Comparison of ENCODE assay signal across 9 cellular contexts in the genomic region with DNA sequence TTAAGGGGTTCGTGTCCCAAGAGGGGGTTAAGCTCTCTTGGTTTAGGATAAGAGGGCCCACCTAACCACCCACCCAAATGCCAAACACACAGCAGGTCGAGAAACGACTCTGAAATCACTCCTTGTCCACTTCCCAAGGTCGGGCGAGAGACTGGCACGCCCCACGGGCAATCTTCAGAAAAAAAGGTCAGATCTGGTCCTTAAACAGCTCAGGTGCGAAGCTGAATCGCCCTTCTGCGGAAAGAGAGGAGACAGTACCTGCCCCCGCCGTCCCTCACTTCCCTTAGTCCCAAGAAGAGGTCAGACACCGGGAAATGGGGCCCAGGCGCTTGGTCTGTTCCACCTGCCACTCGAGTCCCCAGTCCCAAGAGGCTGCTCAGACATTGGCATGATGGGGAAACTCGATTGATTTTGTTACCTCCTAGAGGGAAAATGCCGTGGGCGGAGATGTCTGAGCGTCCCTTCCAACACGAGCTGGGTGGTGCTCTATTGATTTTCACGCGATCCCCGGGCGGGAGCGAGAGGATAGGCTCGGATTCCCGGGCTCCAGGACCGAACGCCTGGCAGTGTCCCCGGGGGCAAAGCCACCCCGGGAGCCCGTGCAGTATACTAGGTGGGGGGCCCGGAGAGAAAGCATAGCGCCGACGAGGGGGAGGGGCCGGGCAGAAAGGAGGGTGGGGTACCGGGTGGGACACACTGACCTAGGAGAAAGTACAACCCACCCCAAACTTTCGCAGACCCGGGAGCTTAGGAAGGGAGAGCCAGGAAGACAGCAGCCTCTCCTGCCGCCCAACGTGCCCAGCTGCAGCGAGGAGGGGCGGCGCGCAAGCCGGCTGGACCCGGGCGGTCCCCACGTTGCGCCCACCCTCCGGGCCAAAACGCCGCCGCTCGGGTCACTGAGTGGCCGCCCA. TPM values are rescaled to one million over a fixed set of nuclear protein-coding genes. Genes with fewer than 3 reads are reported as not detected.
DNase-seq lines count a peak whose midpoint lies in the region; TF ChIP-seq lines count a peak whose summit lies in the region.
"Had no signal": no experiment of that assay in that cellular context is flagged by ENCODE, and none has a peak within 500 bp of the region (broad histone marks: within the 10 kb centered on the region; RNA-seq: fewer than 3 reads in every experiment).

No MANE protein-coding gene starts in this region.

- H3K4me1 ChIP-seq in ascending aorta (peaks cover 0 to 11% of the 10 kb centered on the region in 2 donors), iPS-18a (ENCODE audit: control insufficient read depth, low read depth, low read length) (peaks cover 20% of the 10 kb centered on the region), spleen (peaks cover 11 to 39% (median 33%) of the 10 kb centered on the region in 6 donors)

- H3K27ac ChIP-seq in ascending aorta (peak overlapping the region; percentile 54 to 57), iPS-18a (ENCODE audit: low read length) (no peak overlapping the region), spleen (peak overlapping the region in 7 of 8 donors; percentile 47 to 76 (median 54))

- no peak overlapping the region for H3K9ac ChIP-seq in iPS-18a (ENCODE audit: low read length)

- H3K4me3 ChIP-seq in ascending aorta: peak overlapping the region; percentile 58 to 80
- H3K4me3 ChIP-seq in iPS-18a (ENCODE audit: low read length): peak overlapping the region; percentile 73
- H3K4me3 ChIP-seq in spleen: peak overlapping the region; percentile 38 to 75 (median 52)

- no peak for TF ChIP-seq CTCF in ascending aorta (IDR thresholded peaks at IDR 0.05)
- TF ChIP-seq CTCF in spleen (IDR thresholded peaks at IDR 0.05 in 8 of 11, conservative IDR thresholded peaks at IDR 0.05 in 3 of 11): no peak

- peak; percentile 10 for DNase-seq in DMS79 treated with DMSO at 0.1 percent for 48 hours (lab: John Stamatoyannopoulos, UW)
- DNase-seq in DMS79 (lab: John Stamatoyannopoulos, UW): no peak
- DNase-seq in M059J (ENCODE audit: low read depth): peak; percentile 29
- DNase-seq in ascending aorta (ENCODE audit: low spot score in 2 of 2): no peak
- DNase-seq in spleen: no peak
- DNase-seq in stimulated activated CD4-positive, alpha-beta T cell treated with anti-CD3 and anti-CD28 coated beads, Interleukin-2, amount 100 ng/mL, for 48 hours: no peak
- no peak for DNase-seq in midbrain (lab: John Stamatoyannopoulos, UW)

- TF ChIP-seq POLR2A in spleen (IDR thresholded peaks at IDR 0.05): no peak

- H3K36me3 ChIP-seq in ascending aorta: no peaks in the 10 kb centered on the region
- H3K36me3 ChIP-seq in iPS-18a (ENCODE audit: control insufficient read depth, low read depth, low read length): no peaks in the 10 kb centered on the region
- H3K36me3 ChIP-seq in spleen: no peaks in the 10 kb centered on the region

- H3K9me3 ChIP-seq in ascending aorta (no peaks in the 10 kb centered on the region), iPS-18a (ENCODE audit: control insufficient read depth, low read depth, low read length) (no peaks in the 10 kb centered on the region), spleen (no peaks in the 10 kb centered on the region)

- intact Hi-C loops in ascending aorta (cut with DNase I): loop anchor here (5.0 kb wide), 2 partner anchors 745 to 960 kb away; no protein-coding TSS in a partner anchor
- intact Hi-C loops in spleen (cut with DNase I; ENCODE audit: low total_unique reads): loop anchor here (5.0 kb wide), 1 partner anchor 660 kb away; no protein-coding TSS in a partner anchor

- 1 to 8% (median 3%) methylated on average over 41 to 57 of the region's 57 CpGs for WGBS in spleen, 5 donors

- H3K27me3 ChIP-seq in ascending aorta (no peaks in the 10 kb centered on the region), iPS-18a (ENCODE audit: control insufficient read depth, insufficient read depth, low read length) (peaks cover 100% of the 10 kb centered on the region), spleen (replicated peaks in 1 of 7) (peaks cover 0 to 90% (median 22%) of the 10 kb centered on the region in 7 donors)

RNA-seq across cellular contexts. Expression of a gene that starts 1.1 kb away (rescaled TPM):
- 0.07 and 0.62 TPM in 2 replicates for total RNA-seq in M059J (2014; rRNA removed; shearing (Covaris generic))
- 1.3 TPM for total RNA-seq in ascending aorta
- total RNA-seq in spleen: 1 to 10 TPM in 6 of 7 donors, under 1 TPM in 1; 0.85 to 5.0 (median 2.7) TPM
- under 1 TPM; 0.15 to 0.54 (median 0.30) TPM for polyA plus RNA-seq in spleen
- total RNA-seq: activated CD8-positive, alpha-beta memory T cell treated with anti-CD3 and anti-CD28 coated beads for 36 hours had no signal

Comparison
In these comparisons a context has a peak if more than half of its experiments do, and no peak if none do; other contexts are left out.
1. DNase-seq: peak in DMS79 treated with DMSO at 0.1 percent for 48 hours (single experiment) and M059J (single experiment); none in DMS79 (single experiment), ascending aorta (0 of 2), spleen (single experiment), stimulated activated CD4-positive, alpha-beta T cell treated with anti-CD3 and anti-CD28 coated beads, Interleukin-2, amount 100 ng/mL, for 48 hours (0 of 2) and midbrain (single experiment).
2. Peak in every context shown above with its lines, with median percentiles within 50 percentile points of each other: H3K4me3 ChIP-seq.